Comparison of ENCODE assay signal across 11 cellular contexts in genomic region chr4:145034727-145035211, GRCh38.
A peak's percentile ranks its signal among the peaks of the same experiment; 100 is the strongest.
DNase-seq lines count a peak whose midpoint lies in the region; ATAC-seq lines count a peak whose summit lies in the region.
"Had no signal": no experiment of that assay in that cellular context is flagged by ENCODE, and none has a peak within 500 bp of the region (broad histone marks: within the 10 kb centered on the region; RNA-seq: fewer than 3 reads in every experiment).

No MANE protein-coding gene starts in this region.

- ATAC-seq in GM18909 (IDR thresholded peaks at IDR 0.05; ENCODE audit: poor library complexity, unreplicated experiment) = no peak
- no peak for ATAC-seq in HG03439 (IDR thresholded peaks at IDR 0.05; ENCODE audit: unreplicated experiment)

- DNase-seq in HK-2 (ENCODE audit: unreplicated experiment) (peak; percentile 30), amniotic stem cell (lab: John Stamatoyannopoulos, UW) (peak; percentile 28), iPS-NIHi11 (ENCODE audit: low spot score) (peak; percentile 4), NCI-H187 (lab: John Stamatoyannopoulos, UW) (no peak)
- no peak for DNase-seq in stimulated activated CD8-positive, alpha-beta memory T cell treated with anti-CD3 and anti-CD28 coated beads, Interleukin-4, amount 100 ng/mL, for 48 hours
- DNase-seq: activated B cell treated with CpG ODN at 0.5 μM for 24 hours, GF-D8, immature natural killer cell, SHP77 treated with DMSO at 0.1 percent for 48 hours had no signal

Comparison
In these comparisons a context has a peak if more than half of its experiments do, and no peak if none do; other contexts are left out.
1. DNase-seq: peak in HK-2 (single experiment), amniotic stem cell (single experiment) and iPS-NIHi11 (single experiment); none in stimulated activated CD8-positive, alpha-beta memory T cell treated with anti-CD3 and anti-CD28 coated beads, Interleukin-4, amount 100 ng/mL, for 48 hours (single experiment) and NCI-H187 (0 of 2).